Comparison of ENCODE assay signal across 18 cellular contexts in genomic region chr2:86050301-86050700, GRCh38.
"Had no signal": no experiment of that assay in that cellular context is flagged by ENCODE, and none has a peak within 500 bp of the region (broad histone marks: within the 10 kb centered on the region; RNA-seq: fewer than 3 reads in every experiment).

No MANE protein-coding gene starts in this region.

- DNase-seq: activated CD4-positive, alpha-beta T cell treated with anti-CD3 and anti-CD28 coated beads, Interleukin-2, amount 50 U/mL, for 1 hour; activated T-cell treated with anti-CD3 and anti-CD28 coated beads, Interleukin-2, amount 50 U/mL, for 4 hours; amygdala; caudate nucleus; colonic mucosa; gastrocnemius medialis; midbrain; psoas muscle; right cardiac atrium; stimulated activated CD4-positive, alpha-beta T cell treated with anti-CD3 and anti-CD28 coated beads, Interleukin-2, amount 100 ng/mL, for 24 hours; stimulated activated naive CD4-positive, alpha-beta T cell treated with Interleukin-2 at 50 U/mL for 16 hours; T-cell; T-helper 9 cell; tibial artery had no signal

- H3K9me3 ChIP-seq: colonic mucosa, gastrocnemius medialis, psoas muscle, tibial artery, uterus had no signal

- H3K27ac ChIP-seq: colonic mucosa, gastrocnemius medialis, psoas muscle, tibial artery had no signal

- H3K4me3 ChIP-seq: colonic mucosa, gastrocnemius medialis, lung, psoas muscle, tibial artery, uterus had no signal

- ATAC-seq: activated naive CD4-positive, alpha-beta T cell treated with anti-CD3 and anti-CD28 coated beads, Interleukin-2, amount 50 U/mL, for 72 hours; activated T-cell treated with anti-CD3 and anti-CD28 coated beads, Interleukin-2, amount 50 U/mL, for 4 hours; gastrocnemius medialis; psoas muscle; right cardiac atrium; SK-N-SH treated with all-trans-retinoic acid at 6 μM for 48 hours; T-cell had no signal

- H3K4me1 ChIP-seq: colonic mucosa, gastrocnemius medialis, tibial artery had no signal

- H3K27me3 ChIP-seq: colonic mucosa, gastrocnemius medialis, tibial artery, uterus had no signal

- H3K36me3 ChIP-seq: uterus had no signal
